29 cellular contexts compared by ENCODE assay signal in genomic region chr18:48611196-48611595, GRCh38.
"Had no signal": no experiment of that assay in that cellular context is flagged by ENCODE, and none has a peak within 500 bp of the region (broad histone marks: within the 10 kb centered on the region; RNA-seq: fewer than 3 reads in every experiment).

No MANE protein-coding gene starts in this region.

- H3K27me3 ChIP-seq: body of pancreas, breast epithelium had no signal

- H3K9me3 ChIP-seq: body of pancreas, breast epithelium had no signal

- FAIRE-seq: astrocyte had no signal

- DNase-seq: activated CD4-positive, alpha-beta T cell treated with anti-CD3 and anti-CD28 coated beads, Interleukin-2, amount 10 ng/mL, durations not matched to agents 24 days and 14 days; activated CD4-positive, alpha-beta T cell treated with anti-CD3 and anti-CD28 coated beads, Interleukin-2, amount 50 U/mL, for 4 hours; activated CD8-positive, alpha-beta T cell treated with anti-CD3 and anti-CD28 coated beads for 36 hours; activated effector memory CD4-positive, alpha-beta T cell treated with anti-CD3 and anti-CD28 coated beads, Interleukin-2, amount 50 U/mL, for 16 hours; activated naive CD4-positive, alpha-beta T cell; activated naive CD4-positive, alpha-beta T cell treated with anti-CD3 and anti-CD28 coated beads, Interleukin-2, amount 50 U/mL, for 16 hours; activated naive CD8-positive, alpha-beta T cell treated with anti-CD3 and anti-CD28 coated beads for 36 hours; activated T-cell treated with anti-CD3 and anti-CD28 coated beads, Interleukin-2, amount 50 U/mL, for 1 hour; activated T-cell treated with anti-CD3 and anti-CD28 coated beads, Interleukin-2, amount 50 U/mL, for 72 hours; body of pancreas; Kasumi-1; KG1; MM.1S; MV-4-11; NCI-H1092; NCI-H1436 treated with DMSO at 0.1 percent for 48 hours; NCI-H1694 treated with DMSO at 0.1 percent for 48 hours; NCI-H2029; NCI-H345; NCI-H524 treated with DMSO at 0.1 percent for 48 hours; SHP77 treated with DMSO at 0.1 percent for 48 hours; T-cell; T-helper 2 cell; T-helper 9 cell had no signal

- H3K36me3 ChIP-seq: breast epithelium had no signal

- H3K4me3 ChIP-seq: body of pancreas, breast epithelium had no signal

- ATAC-seq: activated CD8-positive, alpha-beta T cell treated with anti-CD3 and anti-CD28 coated beads for 36 hours; activated T-cell treated with anti-CD3 and anti-CD28 coated beads, Interleukin-2, amount 50 U/mL, for 72 hours; activated T-helper 17 cell treated with anti-CD3 and anti-CD28 coated beads, Interleukin-2, amount 50 U/mL, for 72 hours; body of pancreas; Panc1; T-cell had no signal

- H3K27ac ChIP-seq: body of pancreas, breast epithelium, VCaP had no signal
